8 cellular contexts compared by ENCODE assay signal in the genomic region with DNA sequence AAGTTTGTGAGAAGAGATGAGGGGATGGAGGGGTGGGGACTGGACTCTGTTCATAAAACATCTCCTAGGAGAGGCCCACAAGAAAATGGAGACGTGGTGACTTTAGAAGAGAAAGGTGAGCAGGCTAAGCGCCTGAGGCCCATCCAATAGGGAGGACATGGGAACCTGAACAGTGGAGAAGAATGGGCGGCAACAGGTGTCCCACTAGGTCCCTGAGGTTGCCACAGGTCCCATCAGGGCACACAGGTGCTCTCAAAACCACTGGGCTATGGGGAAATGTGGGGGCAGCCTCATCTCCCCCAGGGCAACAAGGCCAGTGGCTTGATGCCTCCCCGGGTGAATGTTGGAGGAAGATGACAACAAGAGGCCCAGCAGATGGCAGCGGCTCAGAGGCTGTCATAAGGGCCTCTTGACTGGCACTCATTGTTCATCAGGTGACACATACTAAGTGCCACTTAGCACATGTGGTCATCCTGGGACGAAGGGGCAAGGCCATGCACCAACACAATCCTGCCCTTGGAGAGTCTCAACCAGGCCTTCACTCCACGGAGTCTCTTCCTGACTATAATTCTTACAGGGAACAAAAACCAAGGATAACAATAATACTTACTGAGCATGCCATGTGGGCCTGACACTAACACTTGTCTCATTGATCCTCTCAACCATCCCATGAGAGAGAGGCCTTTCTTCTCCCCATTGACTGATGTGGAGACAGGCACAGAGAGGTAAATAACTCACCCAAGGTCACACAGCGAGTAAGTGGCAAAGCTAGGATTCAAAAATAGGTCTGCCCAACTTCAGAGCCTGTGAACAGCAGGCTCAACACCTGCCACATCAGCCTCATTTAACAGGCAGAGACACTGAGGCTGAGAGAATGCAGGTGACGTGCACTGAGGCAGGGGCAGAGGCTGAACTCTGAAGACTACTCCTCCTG. TPM values are rescaled to one million over a fixed set of nuclear protein-coding genes. Genes with fewer than 3 reads are reported as not detected.
DNase-seq lines count a peak whose midpoint lies in the region; ATAC-seq lines count a peak whose summit lies in the region.

No MANE protein-coding gene starts in this region.

- DNase-seq in Ammon's horn (ENCODE audit: low spot score) (peak; percentile 79), HT-29 (ENCODE audit: low spot score) (peak; percentile 76), hypothalamus (lab: John Stamatoyannopoulos, UW) (peak in 28 of 51 donors; percentile 21 to 70 (median 46)), superior temporal gyrus (ENCODE audit: extremely low spot score) (peak; percentile 86), retina (no peak)
- peak; percentile 34 for DNase-seq in activated CD4-positive, alpha-beta T cell treated with anti-CD3 and anti-CD28 coated beads for 48 hours

- ATAC-seq in HG02938 (IDR thresholded peaks at IDR 0.05; ENCODE audit: unreplicated experiment) (no peak), GM18868 (IDR thresholded peaks at IDR 0.05; ENCODE audit: unreplicated experiment) (no peak)

RNA-seq across cellular contexts. Expression of gene CUEDC1, which starts 38.0 kb away (rescaled TPM):
- total RNA-seq in HT-29 (2014; rRNA removed; shearing (Covaris generic)) = 37.6 and 45.5 TPM in 2 replicates
